ENCODE assay signal across 12 cellular contexts in genomic region chr5:177539411-177539810, GRCh38. TPM values are rescaled to one million over a fixed set of nuclear protein-coding genes. Genes with fewer than 3 reads are reported as not detected.
DNase-seq lines count a peak whose midpoint lies in the region; ATAC-seq and TF ChIP-seq lines count a peak whose summit lies in the region.
"Had no signal": no experiment of that assay in that cellular context is flagged by ENCODE, and none has a peak within 500 bp of the region (broad histone marks: within the 10 kb centered on the region; RNA-seq: fewer than 3 reads in every experiment).

No MANE protein-coding gene starts in this region.

- H3K36me3 Mint-ChIP-seq in MCF 10A (ENCODE audit: insufficient read depth, unreplicated experiment): peaks cover 39% of the 10 kb centered on the region

- peaks cover 62% of the 10 kb centered on the region for H3K79me2 ChIP-seq in smooth muscle cell (ENCODE audit: low read depth)

- ATAC-seq in heart left ventricle: peak in 3 of 4 donors; percentile 31 to 62 (median 33)
- ATAC-seq in HG03520 (IDR thresholded peaks at IDR 0.05; ENCODE audit: unreplicated experiment): no peak
- ATAC-seq in GM21529 (IDR thresholded peaks at IDR 0.05; ENCODE audit: unreplicated experiment): no peak
- ATAC-seq: naive thymus-derived CD8-positive, alpha-beta T cell had no signal

- POLR2A ChIA-PET in MCF 10A (lab: Yijun Ruan, JAX): no interaction called here

- H3K4me3 ChIP-seq in heart left ventricle (no peak overlapping the region), smooth muscle cell (no peak overlapping the region)

- H3K4me1 ChIP-seq in heart left ventricle (peaks cover 12 to 82% (median 54%) of the 10 kb centered on the region in 12 donors), smooth muscle cell (ENCODE audit: low read depth) (peaks cover 26% of the 10 kb centered on the region)

- H4K20me1 ChIP-seq in smooth muscle cell (ENCODE audit: low read depth): peaks cover 90% of the 10 kb centered on the region

- H3K4me2 ChIP-seq in smooth muscle cell: peak overlapping the region; percentile 37

- H3K9me3 Mint-ChIP-seq in MCF 10A (ENCODE audit: unreplicated experiment): no peaks in the 10 kb centered on the region
- H3K9me3 Mint-ChIP-seq: naive thymus-derived CD8-positive, alpha-beta T cell; T-helper 1 cell treated with Interleukin-12 subunit alpha and Interleukin-12 subunit beta and Interleukin-4 antibody, amounts not matched to agents 30 μg/mL and 1 μg/mL, for 36 hours had no signal

- BruUV-seq in MCF 10A (replicated peaks; lab: Mats Ljungman, UMichigan): no TSS peak

- H3K36me3 ChIP-seq in heart left ventricle (peaks cover 0 to 52% (median 34%) of the 10 kb centered on the region in 9 donors), smooth muscle cell (ENCODE audit: low read depth) (peaks cover 8% of the 10 kb centered on the region)

- H3K27ac ChIP-seq in heart left ventricle (peak overlapping the region in 11 of 12 donors; percentile 3 to 77 (median 50)), smooth muscle cell (ENCODE audit: low read depth) (peak overlapping the region; percentile 92)

- no peak for TF ChIP-seq POLR2A in heart left ventricle (IDR thresholded peaks at IDR 0.05)

- WGBS in heart left ventricle, 4 donors: 73 to 84% (median 80%) methylated on average over 2 of the region's 2 CpGs
- 14% methylated on average over 2 of the region's 2 CpGs for WGBS in smooth muscle cell (ENCODE audit: low lambda C conversion rate)

- peaks cover 7% of the 10 kb centered on the region for H3F3A ChIP-seq in smooth muscle cell (ENCODE audit: low read depth)

- no peaks in the 10 kb centered on the region for H3K27me3 ChIP-seq in heart left ventricle
- H3K27me3 ChIP-seq in smooth muscle cell (ENCODE audit: low read depth): no peaks in the 10 kb centered on the region

- no peaks in the 10 kb centered on the region for H3K27me3 Mint-ChIP-seq in MCF 10A (ENCODE audit: insufficient read depth, unreplicated experiment)
- H3K27me3 Mint-ChIP-seq: naive thymus-derived CD8-positive, alpha-beta T cell had no signal

- H3K4me3 Mint-ChIP-seq in MCF 10A (ENCODE audit: unreplicated experiment): no peak overlapping the region
- H3K4me3 Mint-ChIP-seq: naive thymus-derived CD8-positive, alpha-beta T cell; T-helper 1 cell treated with Interleukin-12 subunit alpha and Interleukin-12 subunit beta and Interleukin-4 antibody, amounts not matched to agents 30 μg/mL and 1 μg/mL, for 36 hours had no signal

- DNase-seq in GM04504 (ENCODE audit: low read depth) (peak; percentile 57), MCF 10A (ENCODE audit: unreplicated experiment) (peak; percentile 68), heart left ventricle (no peak), smooth muscle cell (lab: John Stamatoyannopoulos, UW; ENCODE audit: unreplicated experiment) (no peak), germinal center (ENCODE audit: low spot score) (no peak)
- DNase-seq in activated T-cell treated with anti-CD3 and anti-CD28 coated beads, Interleukin-2, amount 50 U/mL, for 48 hours: no peak
- DNase-seq: KBM-7; naive thymus-derived CD8-positive, alpha-beta T cell; NCI-H2171 had no signal

- CTCF ChIA-PET in MCF 10A (lab: Yijun Ruan, JAX): interaction anchor here (0.6 kb wide), 2 partner anchors 18 to 99 kb away, joined by 3 read pairs; no protein-coding TSS in a partner anchor

- H3K4me1 Mint-ChIP-seq in MCF 10A (ENCODE audit: insufficient read depth, unreplicated experiment): peaks cover 33% of the 10 kb centered on the region

- no peaks in the 10 kb centered on the region for H3K9me3 ChIP-seq in heart left ventricle
- no peaks in the 10 kb centered on the region for H3K9me3 ChIP-seq in smooth muscle cell (replicated peaks; ENCODE audit: low read depth)

- no peak overlapping the region for H3K27ac Mint-ChIP-seq in MCF 10A (ENCODE audit: low read depth, unreplicated experiment)
- H3K27ac Mint-ChIP-seq: T-helper 1 cell treated with Interleukin-12 subunit alpha and Interleukin-12 subunit beta and Interleukin-4 antibody, amounts not matched to agents 30 μg/mL and 1 μg/mL, for 36 hours had no signal

- TF ChIP-seq CTCF in MCF 10A (IDR thresholded peaks at IDR 0.05; ENCODE audit: unreplicated experiment): no peak
- no peak for TF ChIP-seq CTCF in heart left ventricle (IDR thresholded peaks at IDR 0.05)
- TF ChIP-seq CTCF in smooth muscle cell (IDR thresholded peaks at IDR 0.05; ENCODE audit: borderline replicate concordance, insufficient read depth, poor library complexity, severe bottlenecking): no peak

- H2AFZ ChIP-seq in smooth muscle cell (ENCODE audit: low read depth): no peak overlapping the region

- no peak overlapping the region for H3K9ac ChIP-seq in smooth muscle cell (ENCODE audit: low read depth)

- intact Hi-C loops in MCF 10A (cut with micrococcal nuclease): no loop called here
- intact Hi-C loops in heart left ventricle (cut with DNase I): loop anchor here in 1 of 10 donors (10.0 kb wide), 1 partner anchor 55 kb away; the partner anchor contains the start of gene TMED9

RNA-seq across cellular contexts. Expression of gene FAM193B, which starts 15.0 kb away (rescaled TPM):
- total RNA-seq in MCF 10A (2022): 73.5 and 80.4 TPM in 2 replicates
- total RNA-seq in heart left ventricle: 10 to 100 TPM; 13.1 to 34.4 (median 20.2) TPM
- 10 to 100 TPM; 17.4 to 58.9 TPM for polyA plus RNA-seq in heart left ventricle
- 28.3 and 36.5 TPM in 2 replicates for total RNA-seq in smooth muscle cell
- 42.8 and 58.2 TPM in 2 replicates for polyA plus RNA-seq in smooth muscle cell

RNA-seq across cellular contexts. Expression of gene DDX41, which starts 22.6 kb away (rescaled TPM):
- 125 and 135 TPM in 2 replicates for total RNA-seq in MCF 10A (2022)
- 10 to 100 TPM; 24.4 to 53.8 (median 37.7) TPM for total RNA-seq in heart left ventricle
- polyA plus RNA-seq in heart left ventricle: 10 to 100 TPM; 33.0 to 65.4 TPM
- 77.2 and 90.0 TPM in 2 replicates for total RNA-seq in smooth muscle cell
- 72.5 and 80.4 TPM in 2 replicates for polyA plus RNA-seq in smooth muscle cell

RNA-seq across cellular contexts. Expression of gene DOK3, which starts 29.8 kb away (rescaled TPM):
- total RNA-seq in MCF 10A (2022) (5.4 and 6.0 TPM in 2 replicates), heart left ventricle (10 to 100 TPM in 1 of 9 donors, 1 to 10 TPM in 7, under 1 TPM in 1; 0.77 to 23.8 (median 2.7) TPM), smooth muscle cell (0.58 and 1.5 TPM in 2 replicates)
- polyA plus RNA-seq in heart left ventricle (1 to 10 TPM; 1.1 to 3.0 TPM), smooth muscle cell (1.4 and 3.5 TPM in 2 replicates)

RNA-seq across cellular contexts. Expression of gene PDLIM7, which starts 42.0 kb away (rescaled TPM):
- 164 and 257 TPM in 2 replicates for total RNA-seq in MCF 10A (2022)
- 100 to 1,000 TPM in 1 of 9 donors, 10 to 100 TPM in 8; 36.3 to 124 (median 49.4) TPM for total RNA-seq in heart left ventricle
- polyA plus RNA-seq in heart left ventricle: 10 to 100 TPM; 89.9 to 95.1 TPM
- total RNA-seq in smooth muscle cell: 172 and 235 TPM in 2 replicates
- polyA plus RNA-seq in smooth muscle cell: 511 and 635 TPM in 2 replicates

RNA-seq across cellular contexts. Expression of gene TMED9, which starts 52.6 kb away (rescaled TPM):
- total RNA-seq in MCF 10A (2022): 301 and 365 TPM in 2 replicates
- 100 to 1,000 TPM in 2 of 9 donors, 10 to 100 TPM in 7; 46.2 to 138 (median 77.0) TPM for total RNA-seq in heart left ventricle
- polyA plus RNA-seq in heart left ventricle: 100 to 1,000 TPM in 1 of 2 donors, 10 to 100 TPM in 1; 62.8 to 321 TPM
- 211 and 224 TPM in 2 replicates for total RNA-seq in smooth muscle cell
- polyA plus RNA-seq in smooth muscle cell: 611 and 662 TPM in 2 replicates

Comparison
In these comparisons a context has a peak if more than half of its experiments do, and no peak if none do; other contexts are left out.
1. DNase-seq: peak in GM04504 (single experiment) and MCF 10A (single experiment); none in heart left ventricle (0 of 5), smooth muscle cell (single experiment), activated T-cell treated with anti-CD3 and anti-CD28 coated beads, Interleukin-2, amount 50 U/mL, for 48 hours (0 of 2) and germinal center (single experiment).
2. ATAC-seq: peak in heart left ventricle (3 of 4); none in HG03520 (single experiment) and GM21529 (single experiment).